Comparison of ENCODE assay signal across 8 cellular contexts in genomic region chr3:33115024-33115768, GRCh38. TPM values are rescaled to one million over a fixed set of nuclear protein-coding genes. Genes with fewer than 3 reads are reported as not detected.
DNase-seq lines count a peak whose midpoint lies in the region; ATAC-seq, FAIRE-seq and TF ChIP-seq lines count a peak whose summit lies in the region.

No MANE protein-coding gene starts in this region.

- intact Hi-C loops in endothelial cell of umbilical vein (cut with micrococcal nuclease) = loop anchor here (5.0 kb wide), 1 partner anchor 202 kb away; no protein-coding TSS in a partner anchor
- intact Hi-C loops in tibial artery (cut with DNase I; ENCODE audit: low total_unique reads) = no loop called here

- no peaks in the 10 kb centered on the region for H3K36me3 Mint-ChIP-seq in mesothelial cell of epicardium

- H2AFZ ChIP-seq in endothelial cell of umbilical vein (ENCODE audit: low read depth, low read length) = peak overlapping the region; percentile 61

- H3K9me3 ChIP-seq in A549 (no peaks in the 10 kb centered on the region), endothelial cell of umbilical vein (replicated peaks; ENCODE audit: control insufficient read depth, insufficient read depth, low read length) (no peaks in the 10 kb centered on the region), tibial artery (no peaks in the 10 kb centered on the region)

- H3K4me3 Mint-ChIP-seq in mesothelial cell of epicardium = peak overlapping the region; percentile 81

- CTCF ChIA-PET in A549 (lab: Yijun Ruan, JAX) = interaction anchor here (0.9 to 5.4 kb wide), 4 partner anchors 16 to 260 kb away, joined by 3 to 31 read pairs (median 9); no protein-coding TSS in a partner anchor
- CTCF ChIA-PET in endothelial cell of umbilical vein (lab: Charles Lee) = interaction anchor here (0.6 to 3.5 kb wide), 6 partner anchors 11 to 258 kb away, joined by 3 to 19 read pairs (median 7); partner anchors contain the start of genes GLB1 and TMPPE

- H3K27me3 ChIP-seq in endothelial cell of umbilical vein (ENCODE audit: control insufficient read depth in 2 of 2, insufficient read depth in 2 of 2, low read length in 2 of 2) (no peaks in the 10 kb centered on the region), tibial artery (no peaks in the 10 kb centered on the region)

- no peak for FAIRE-seq in A549 (lab: Jason Lieb, UNC)
- peak; percentile 78 for FAIRE-seq in endothelial cell of umbilical vein (lab: Jason Lieb, UNC)

- H3K9me1 ChIP-seq in endothelial cell of umbilical vein (replicated peaks; ENCODE audit: control insufficient read depth, extremely low read depth, insufficient read depth, low read length) = no peaks in the 10 kb centered on the region

- TSS peak; percentile 36 for BruUV-seq in endothelial cell of umbilical vein (replicated peaks; lab: Mats Ljungman, UMichigan)

- peak overlapping the region; percentile 82 to 96 for H3K27ac ChIP-seq in A549
- peak overlapping the region; percentile 25 for H3K27ac ChIP-seq in endothelial cell of umbilical vein (ENCODE audit: insufficient read depth, low read depth, low read length)
- H3K27ac ChIP-seq in tibial artery = peak overlapping the region; percentile 94 to 98

- H3K27me3 Mint-ChIP-seq in mesothelial cell of epicardium (ENCODE audit: low read depth) = no peaks in the 10 kb centered on the region

- 17% methylated on average over 13 of the region's 13 CpGs for WGBS in A549 (ENCODE audit: missing lambda C conversion rate)

- peak overlapping the region; percentile 37 for H3K9ac ChIP-seq in endothelial cell of umbilical vein (replicated peaks; ENCODE audit: extremely low read depth, insufficient read depth, low read length)

- peaks cover 5% of the 10 kb centered on the region for H3K9me3 Mint-ChIP-seq in mesothelial cell of epicardium

- dilution Hi-C loops in endothelial cell of umbilical vein (cut with MboI; ENCODE audit: extremely low pct_ligation_motif_present, low sequenced_read_pairs) = no loop called here

- TF ChIP-seq EP300 in A549 (IDR thresholded peaks at IDR 0.05) = no peak

- peak; percentile 27 to 28; a peak in 4 of 6 replicates for ATAC-seq in A549
- peak; percentile 53 for ATAC-seq in SK-N-SH treated with all-trans-retinoic acid at 6 μM for 48 hours
- ATAC-seq in GM21447 (IDR thresholded peaks at IDR 0.05; ENCODE audit: unreplicated experiment) = no peak

- no peak for TF ChIP-seq RAD21 in A549 (conservative IDR thresholded peaks at IDR 0.05 in 1 of 2, IDR thresholded peaks at IDR 0.05 in 1 of 2)

- H3K4me3 ChIP-seq in A549 = peak overlapping the region; percentile 59
- H3K4me3 ChIP-seq in endothelial cell of umbilical vein (replicated peaks in 1 of 3; ENCODE audit: insufficient read depth in 1 of 3, low read depth in 1 of 3, low read length in 3 of 3) = peak overlapping the region; percentile 17 to 67 (median 66)
- peak overlapping the region; percentile 81 to 96 for H3K4me3 ChIP-seq in tibial artery

- H3K36me3 ChIP-seq in endothelial cell of umbilical vein (ENCODE audit: control insufficient read depth in 2 of 2, extremely low read depth in 1 of 2, insufficient read depth in 2 of 2, low read length in 2 of 2) = peaks cover 0 to 2% of the 10 kb centered on the region in 2 experiments
- peaks cover 0 to 12% (median 0%) of the 10 kb centered on the region in 3 donors for H3K36me3 ChIP-seq in tibial artery

- H4K20me1 ChIP-seq in endothelial cell of umbilical vein (replicated peaks; ENCODE audit: control insufficient read depth, extremely low read depth, insufficient read depth, low read length) = no peaks in the 10 kb centered on the region

- peaks cover 25% of the 10 kb centered on the region for H3K4me1 Mint-ChIP-seq in mesothelial cell of epicardium

- H3K79me2 ChIP-seq in endothelial cell of umbilical vein (ENCODE audit: control insufficient read depth, insufficient read depth, low read length) = peaks cover 33% of the 10 kb centered on the region

- POLR2A ChIA-PET in A549 (lab: Yijun Ruan, JAX) = interaction anchor here (3.2 kb wide), 1 partner anchor 18 kb away, joined by 21 read pairs; the partner anchor contains the start of genes GLB1 and TMPPE
- POLR2A ChIA-PET in endothelial cell of umbilical vein (lab: Charles Lee) = no interaction called here

- TF ChIP-seq CTCF in A549 (IDR thresholded peaks at IDR 0.05) = no peak
- no peak for TF ChIP-seq CTCF in endothelial cell of umbilical vein (IDR thresholded peaks at IDR 0.05; ENCODE audit: extremely low read depth in 1 of 2, insufficient read depth in 1 of 2, low read depth in 1 of 2, low read length in 2 of 2)
- no peak for TF ChIP-seq CTCF in mesothelial cell of epicardium (IDR thresholded peaks at IDR 0.05; ENCODE audit: unreplicated experiment)
- TF ChIP-seq CTCF in tibial artery (IDR thresholded peaks at IDR 0.05) = no peak

- DNase-seq in A549 (ENCODE audit: low read depth in 1 of 2, low spot score in 1 of 2) = peak; percentile 26 to 71
- peak; percentile 11 for DNase-seq in GOT3 (lab: John Stamatoyannopoulos, UW)
- peak; percentile 73 for DNase-seq in endothelial cell of umbilical vein (ENCODE audit: low read depth, low spot score)
- DNase-seq in mesothelial cell of epicardium (ENCODE audit: low spot score in 2 of 2, unreplicated experiment in 2 of 2) = no peak
- peak; percentile 94 to 96 for DNase-seq in tibial artery
- no peak for DNase-seq in activated CD8-positive, alpha-beta memory T cell treated with anti-CD3 and anti-CD28 coated beads, Interleukin-2, amount 50 U/mL, for 4 hours

- TF ChIP-seq POLR2A in A549 (IDR thresholded peaks at IDR 0.05; ENCODE audit: low read length) (no peak), endothelial cell of umbilical vein (IDR thresholded peaks at IDR 0.05; ENCODE audit: low read depth, low read length) (no peak)

- H3K4me1 ChIP-seq in A549 = peaks cover 15% of the 10 kb centered on the region
- peaks cover 19% of the 10 kb centered on the region for H3K4me1 ChIP-seq in endothelial cell of umbilical vein (ENCODE audit: control insufficient read depth, extremely low read depth, insufficient read depth, low read length)
- H3K4me1 ChIP-seq in tibial artery = peaks cover 0 to 51% (median 28%) of the 10 kb centered on the region in 4 donors

- H3K4me2 ChIP-seq in A549 (peak overlapping the region; percentile 90), endothelial cell of umbilical vein (ENCODE audit: insufficient read depth, low read length) (peak overlapping the region; percentile 85)

- peak overlapping the region; percentile 85 for H3K27ac Mint-ChIP-seq in mesothelial cell of epicardium

TF ChIP-seq in A549, 52 proteins besides CTCF, POLR2A, EP300 and RAD21 (continues in another document):
- no peak for TF ChIP-seq JUN (IDR thresholded peaks at IDR 0.05)

RNA-seq across cellular contexts. Expression of gene CRTAP, which starts 1.4 kb away (rescaled TPM):
- 355 and 384 TPM in 2 replicates for polyA plus RNA-seq in A549 (2011; rRNA removed)
- 141 and 207 TPM in 2 replicates for polyA plus RNA-seq in A549 (2012; cell fraction: cytosol; rRNA removed)
- polyA plus RNA-seq in A549 (2012; cell fraction: nucleus; rRNA removed) = 73.1 and 74.0 TPM in 2 replicates
- 173 to 185 TPM (median 181 TPM) in 3 replicates for polyA plus RNA-seq in A549 (2017; fragmentation: RNase III; extraction: RNeasy Plus Mini Kit Qiagen cat#74134 plus additional on column Dnase treatment)
- polyA minus RNA-seq in A549 (2011; rRNA and poly(A)+ RNA removed) = 135 and 148 TPM in 2 replicates
- 198 and 204 TPM in 2 replicates for total RNA-seq in endothelial cell of umbilical vein
- 213 and 219 TPM in 2 replicates for polyA plus RNA-seq in endothelial cell of umbilical vein
- 189 and 197 TPM in 2 replicates for polyA plus RNA-seq in endothelial cell of umbilical vein (2011; cell fraction: cytosol; rRNA removed)
- 61.7 and 64.3 TPM in 2 replicates for polyA plus RNA-seq in endothelial cell of umbilical vein (2011; cell fraction: nucleus; rRNA removed)
- 172 and 178 TPM in 2 replicates for polyA plus RNA-seq in endothelial cell of umbilical vein (2012)
- polyA minus RNA-seq in endothelial cell of umbilical vein = 112 and 137 TPM in 2 replicates
- polyA minus RNA-seq in endothelial cell of umbilical vein (2011; cell fraction: cytosol; rRNA and poly(A)+ RNA removed) = 130 TPM
- 28.2 and 34.2 TPM in 2 replicates for polyA minus RNA-seq in endothelial cell of umbilical vein (2011; cell fraction: nucleus; rRNA and poly(A)+ RNA removed)
- 177 to 189 TPM (median 179 TPM) in 3 replicates for total RNA-seq in mesothelial cell of epicardium

RNA-seq across cellular contexts. Expression of gene GLB1, which starts 18.2 kb away (rescaled TPM):
- polyA plus RNA-seq in A549 (2011; rRNA removed) (90.4 and 101 TPM in 2 replicates), A549 (2017; fragmentation: RNase III; extraction: RNeasy Plus Mini Kit Qiagen cat#74134 plus additional on column Dnase treatment) (44.3 to 53.3 TPM (median 51.7 TPM) in 3 replicates), endothelial cell of umbilical vein (118 TPM in 2 replicates)
- 33.7 and 43.9 TPM in 2 replicates for polyA plus RNA-seq in A549 (2012; cell fraction: cytosol; rRNA removed)
- 64.9 and 83.8 TPM in 2 replicates for polyA plus RNA-seq in A549 (2012; cell fraction: nucleus; rRNA removed)
- 71.1 and 74.4 TPM in 2 replicates for polyA minus RNA-seq in A549 (2011; rRNA and poly(A)+ RNA removed)
- total RNA-seq in endothelial cell of umbilical vein (79.8 and 82.2 TPM in 2 replicates), mesothelial cell of epicardium (79.9 to 83.8 TPM (median 82.1 TPM) in 3 replicates)
- 82.2 and 84.8 TPM in 2 replicates for polyA plus RNA-seq in endothelial cell of umbilical vein (2011; cell fraction: cytosol; rRNA removed)
- polyA plus RNA-seq in endothelial cell of umbilical vein (2011; cell fraction: nucleus; rRNA removed) = 62.2 and 68.8 TPM in 2 replicates
- 67.3 and 71.4 TPM in 2 replicates for polyA plus RNA-seq in endothelial cell of umbilical vein (2012)
- polyA minus RNA-seq in endothelial cell of umbilical vein = 95.5 and 111 TPM in 2 replicates
- polyA minus RNA-seq in endothelial cell of umbilical vein (2011; cell fraction: cytosol; rRNA and poly(A)+ RNA removed) = 28.2 TPM
- polyA minus RNA-seq in endothelial cell of umbilical vein (2011; cell fraction: nucleus; rRNA and poly(A)+ RNA removed) = 41.2 and 42.5 TPM in 2 replicates

RNA-seq across cellular contexts. Expression of gene TMPPE, which starts 18.2 kb away (rescaled TPM):
- polyA plus RNA-seq in A549 (2011; rRNA removed) (2.4 and 2.5 TPM in 2 replicates), A549 (2017; fragmentation: RNase III; extraction: RNeasy Plus Mini Kit Qiagen cat#74134 plus additional on column Dnase treatment) (1.0 to 1.3 TPM (median 1.1 TPM) in 3 replicates), endothelial cell of umbilical vein (3.4 and 4.1 TPM in 2 replicates)
- polyA plus RNA-seq in A549 (2012; cell fraction: cytosol; rRNA removed) = 1.4 and 1.6 TPM in 2 replicates
- polyA plus RNA-seq in A549 (2012; cell fraction: nucleus; rRNA removed) = 2.2 and 2.9 TPM in 2 replicates
- polyA minus RNA-seq in A549 (2011; rRNA and poly(A)+ RNA removed) = 9.3 and 11.3 TPM in 2 replicates
- total RNA-seq in endothelial cell of umbilical vein (10.4 and 10.6 TPM in 2 replicates), mesothelial cell of epicardium (8.5 to 9.4 TPM (median 9.0 TPM) in 3 replicates)
- polyA plus RNA-seq in endothelial cell of umbilical vein (2011; cell fraction: cytosol; rRNA removed) = 2.7 and 2.8 TPM in 2 replicates
- 5.0 and 5.2 TPM in 2 replicates for polyA plus RNA-seq in endothelial cell of umbilical vein (2011; cell fraction: nucleus; rRNA removed)
- 1.1 and 1.2 TPM in 2 replicates for polyA plus RNA-seq in endothelial cell of umbilical vein (2012)
- 23.2 and 24.9 TPM in 2 replicates for polyA minus RNA-seq in endothelial cell of umbilical vein
- polyA minus RNA-seq in endothelial cell of umbilical vein (2011; cell fraction: cytosol; rRNA and poly(A)+ RNA removed) = 7.0 TPM
- polyA minus RNA-seq in endothelial cell of umbilical vein (2011; cell fraction: nucleus; rRNA and poly(A)+ RNA removed) = 13.7 and 16.7 TPM in 2 replicates

Comparison
In these comparisons a context has a peak if more than half of its experiments do, and no peak if none do; other contexts are left out.
1. DNase-seq: peak in A549 (2 of 2), GOT3 (single experiment), endothelial cell of umbilical vein (single experiment) and tibial artery (2 of 2); none in mesothelial cell of epicardium (0 of 2) and activated CD8-positive, alpha-beta memory T cell treated with anti-CD3 and anti-CD28 coated beads, Interleukin-2, amount 50 U/mL, for 4 hours (single experiment).
2. H3K27ac ChIP-seq: peak in every context shown above with its lines; median percentile 96 in tibial artery; 89 in A549; 25 in endothelial cell of umbilical vein.
3. Peak in every context shown above with its lines, with median percentiles within 50 percentile points of each other: H3K4me3 ChIP-seq.